Comparison of ENCODE assay signal across 20 cellular contexts in genomic region chr6:138415125-138415524, GRCh38. TPM values are rescaled to one million over a fixed set of nuclear protein-coding genes. Genes with fewer than 3 reads are reported as not detected.
DNase-seq lines count a peak whose midpoint lies in the region; ATAC-seq, FAIRE-seq and TF ChIP-seq lines count a peak whose summit lies in the region.
"Had no signal": no experiment of that assay in that cellular context is flagged by ENCODE, and none has a peak within 500 bp of the region (broad histone marks: within the 10 kb centered on the region; RNA-seq: fewer than 3 reads in every experiment).

No MANE protein-coding gene starts in this region.

- H4K20me1 ChIP-seq in HepG2 (ENCODE audit: insufficient read depth, low read length) (no peaks in the 10 kb centered on the region), astrocyte (ENCODE audit: insufficient read depth, low read length) (no peaks in the 10 kb centered on the region)

- no peaks in the 10 kb centered on the region for H3K27me3 Mint-ChIP-seq in astrocyte (ENCODE audit: low read depth, unreplicated experiment)
- H3K27me3 Mint-ChIP-seq: CD4-positive, alpha-beta T cell; IgD-negative memory B cell had no signal

- H3K4me3 ChIP-seq in HepG2 (replicated peaks in 1 of 3; ENCODE audit: insufficient read depth in 1 of 3, low read depth in 2 of 3, low read length in 3 of 3) (no peak overlapping the region), right lobe of liver (no peak overlapping the region), astrocyte (ENCODE audit: insufficient read depth, low read depth, low read length) (no peak overlapping the region)

- H3K9ac ChIP-seq in HepG2 (ENCODE audit: insufficient read depth, low read depth, low read length) (no peak overlapping the region), astrocyte (ENCODE audit: low read length) (no peak overlapping the region)

- no peaks in the 10 kb centered on the region for H3K9me3 Mint-ChIP-seq in astrocyte (ENCODE audit: unreplicated experiment)
- H3K9me3 Mint-ChIP-seq: CD4-positive, alpha-beta T cell; H9; IgD-negative memory B cell had no signal

- H3K4me2 ChIP-seq in HepG2 (ENCODE audit: low read depth, low read length) (no peak overlapping the region), astrocyte (ENCODE audit: low read length) (no peak overlapping the region)

- H3K9me3 ChIP-seq in HepG2 (ENCODE audit: low read length), result no peaks in the 10 kb centered on the region
- no peaks in the 10 kb centered on the region for H3K9me3 ChIP-seq in right lobe of liver
- no peaks in the 10 kb centered on the region for H3K9me3 ChIP-seq in astrocyte (ENCODE audit: insufficient read depth, low read depth, low read length)
- H3K9me3 ChIP-seq: Caco-2 had no signal

- peak overlapping the region; percentile 55 for H3K27ac Mint-ChIP-seq in astrocyte (ENCODE audit: unreplicated experiment)
- H3K27ac Mint-ChIP-seq: CD4-positive, alpha-beta T cell; H9; IgD-negative memory B cell had no signal

- POLR2A ChIA-PET in HepG2 (lab: Yijun Ruan, JAX), result interaction anchor here (1.0 kb wide), 1 partner anchor 358 kb away, joined by 3 read pairs; the partner anchor contains the start of gene CCDC28A

- H3K36me3 ChIP-seq in HepG2 (replicated peaks in 1 of 2; ENCODE audit: control insufficient read depth in 1 of 2, insufficient read depth in 2 of 2, low read length in 2 of 2), result peaks cover 5 to 39% of the 10 kb centered on the region in 2 experiments
- peaks cover 4 to 29% (median 15%) of the 10 kb centered on the region in 4 donors for H3K36me3 ChIP-seq in right lobe of liver
- H3K36me3 ChIP-seq in astrocyte (ENCODE audit: insufficient read depth, low read length), result peaks cover 15% of the 10 kb centered on the region

- no TSS peak for BruUV-seq in HepG2 (replicated peaks; lab: Mats Ljungman, UMichigan)

- TF ChIP-seq POLR2A in HepG2 (IDR thresholded peaks at IDR 0.05; ENCODE audit: insufficient read depth in 1 of 2, low read depth in 2 of 2, low read length in 2 of 2) (no peak), right lobe of liver (IDR thresholded peaks at IDR 0.05) (no peak), erythroblast (IDR thresholded peaks at IDR 0.05; ENCODE audit: low read length) (no peak), GM18505 (IDR thresholded peaks at IDR 0.05; ENCODE audit: borderline replicate concordance, extremely low read depth, insufficient read depth, insufficient read length) (no peak)

- H2AFZ ChIP-seq in HepG2 (ENCODE audit: low read length), result no peak overlapping the region
- no peak overlapping the region for H2AFZ ChIP-seq in astrocyte (ENCODE audit: low read depth, low read length)

- DNase-seq in HepG2 (ENCODE audit: low spot score) (no peak), right lobe of liver (no peak), astrocyte (ENCODE audit: low read depth) (no peak), occipital lobe (lab: John Stamatoyannopoulos, UW) (peak; percentile 50), NCI-H1694 (lab: John Stamatoyannopoulos, UW) (no peak), erythroblast (lab: John Stamatoyannopoulos, UW) (no peak)
- DNase-seq: ACHN; Caco-2; CD4-positive, alpha-beta T cell; GDM1; H9 had no signal

- TF ChIP-seq EP300 in HepG2 (IDR thresholded peaks at IDR 0.05; ENCODE audit: low read depth in 2 of 2, low read length in 2 of 2) (no peak), HepG2 (CRISPR knock-in tag; IDR thresholded peaks at IDR 0.05; ENCODE audit: borderline replicate concordance) (no peak)

- H3K27ac ChIP-seq in HepG2 (ENCODE audit: extremely low read length, insufficient read depth, low read length) (no peak overlapping the region), right lobe of liver (no peak overlapping the region), astrocyte (ENCODE audit: low read depth, low read length) (no peak overlapping the region)
- H3K27ac ChIP-seq: C4-2B had no signal

- intact Hi-C loops in HepG2 (cut with micrococcal nuclease; ENCODE audit: unreplicated experiment) (no loop called here), right lobe of liver (cut with DNase I) (loop anchor here in 1 of 2 donors (10.0 kb wide), 1 partner anchor 290 kb away; no protein-coding TSS in a partner anchor)

- peaks cover 10% of the 10 kb centered on the region for H3K4me1 ChIP-seq in HepG2 (ENCODE audit: insufficient read depth, low read length)
- H3K4me1 ChIP-seq in right lobe of liver, result peaks cover 0 to 16% (median 7%) of the 10 kb centered on the region in 4 donors
- peaks cover 14% of the 10 kb centered on the region for H3K4me1 ChIP-seq in astrocyte (ENCODE audit: insufficient read depth, low read length)
- H3K4me1 ChIP-seq: Caco-2 had no signal

- FAIRE-seq in HepG2 (lab: Jason Lieb, UNC), result no peak
- no peak for FAIRE-seq in astrocyte (lab: Jason Lieb, UNC)
- FAIRE-seq: A204.1, D721Med, GM12892, H1, HTR-8/SVneo had no signal

- H3K4me3 Mint-ChIP-seq in astrocyte (ENCODE audit: unreplicated experiment), result no peak overlapping the region
- H3K4me3 Mint-ChIP-seq: CD4-positive, alpha-beta T cell; H9; IgD-negative memory B cell had no signal

- no peak for TF ChIP-seq RAD21 in HepG2 (CRISPR knock-in tag; IDR thresholded peaks at IDR 0.05)

- TF ChIP-seq CTCF in HepG2 (CRISPR knock-in tag; IDR thresholded peaks at IDR 0.05) (no peak), right lobe of liver (IDR thresholded peaks at IDR 0.05) (no peak), astrocyte (IDR thresholded peaks at IDR 0.05; ENCODE audit: insufficient read depth, low read depth, low read length) (no peak)

- H3K79me2 ChIP-seq in HepG2 (ENCODE audit: insufficient read depth, low read length), result no peaks in the 10 kb centered on the region
- no peaks in the 10 kb centered on the region for H3K79me2 ChIP-seq in astrocyte (ENCODE audit: insufficient read depth, low read length)

- WGBS in HepG2 (ENCODE audit: low lambda C conversion rate), result 97% methylated on average over 5 of the region's 5 CpGs
- 93% methylated on average over 5 of the region's 5 CpGs for WGBS in right lobe of liver (ENCODE audit: insufficient coverage, low coverage, low lambda C conversion rate, missing lambda C conversion rate)

- in situ Hi-C loops in HepG2 (cut with HindIII; ENCODE audit: extremely low pct_ligation_motif_present, low pct_unique_long_range_greater_than_20kb), result no loop called here

- peaks cover 9% of the 10 kb centered on the region for H3K4me1 Mint-ChIP-seq in astrocyte (ENCODE audit: low read depth, unreplicated experiment)
- H3K4me1 Mint-ChIP-seq: H9 had no signal

- CTCF ChIA-PET in HepG2 (lab: Yijun Ruan, JAX; ENCODE audit: low intra/inter-chr PET ratio, low total read pairs), result no interaction called here

- ATAC-seq in HepG2, result no peak
- ATAC-seq in right lobe of liver, result no peak
- ATAC-seq in GM18505 (IDR thresholded peaks at IDR 0.05; ENCODE audit: unreplicated experiment), result no peak

- peaks cover 24% of the 10 kb centered on the region for H3K36me3 Mint-ChIP-seq in astrocyte (ENCODE audit: low read depth, unreplicated experiment)

- no peaks in the 10 kb centered on the region for H3K27me3 ChIP-seq in HepG2 (ENCODE audit: control insufficient read depth in 1 of 2, insufficient read depth in 2 of 2, low read length in 2 of 2)
- H3K27me3 ChIP-seq in right lobe of liver, result no peaks in the 10 kb centered on the region
- no peaks in the 10 kb centered on the region for H3K27me3 ChIP-seq in astrocyte (ENCODE audit: insufficient read depth, low read length)

RNA-seq across cellular contexts. Expression of gene HEBP2, which starts 11.1 kb away (rescaled TPM):
- total RNA-seq in HepG2 (2016; rRNA removed; fragmentation: Illumina TruSeq; extraction: Trizol), result 63.5 and 72.8 TPM in 2 replicates
- 166 and 170 TPM in 2 replicates for total RNA-seq in HepG2 (2016; cell fraction: cytosol; rRNA removed; fragmentation: Illumina TruSeq; extraction: Trizol; ENCODE audit: low read depth)
- total RNA-seq in HepG2 (2016; cell fraction: insoluble cytoplasmic fraction; rRNA removed; fragmentation: Illumina TruSeq; extraction: Trizol), result 59.3 and 73.4 TPM in 2 replicates
- total RNA-seq in HepG2 (2016; cell fraction: membrane; rRNA removed; fragmentation: Illumina TruSeq; extraction: Trizol), result 169 and 174 TPM in 2 replicates
- total RNA-seq in HepG2 (2016; cell fraction: nucleus; rRNA removed; fragmentation: Illumina TruSeq; extraction: Trizol), result 26.7 and 33.2 TPM in 2 replicates
- 13.5 and 16.0 TPM in 2 replicates for polyA plus RNA-seq in HepG2 (2011; rRNA removed)
- 10.7 and 20.4 TPM in 2 replicates for polyA plus RNA-seq in HepG2 (2011; cell fraction: cytosol; rRNA removed)
- 8.3 and 8.5 TPM in 2 replicates for polyA plus RNA-seq in HepG2 (2011; cell fraction: nucleus; rRNA removed)
- polyA plus RNA-seq in HepG2 (2012), result 22.1 and 42.4 TPM in 2 replicates
- polyA plus RNA-seq in HepG2 (2016; cell fraction: cytosol; fragmentation: Illumina TruSeq; extraction: Trizol; ENCODE audit: low read depth), result 232 and 243 TPM in 2 replicates
- 51.6 and 57.6 TPM in 2 replicates for polyA plus RNA-seq in HepG2 (2016; cell fraction: insoluble cytoplasmic fraction; fragmentation: Illumina TruSeq; extraction: Trizol; ENCODE audit: low read depth)
- 144 and 151 TPM in 2 replicates for polyA plus RNA-seq in HepG2 (2016; cell fraction: membrane; fragmentation: Illumina TruSeq; extraction: Trizol; ENCODE audit: low read depth)
- polyA plus RNA-seq in HepG2 (2016; cell fraction: nucleus; fragmentation: Illumina TruSeq; extraction: Trizol; ENCODE audit: insufficient read depth, low read depth), result 47.5 and 48.3 TPM in 2 replicates
- polyA minus RNA-seq in HepG2 (2011; rRNA and poly(A)+ RNA removed; ENCODE audit: low replicate concordance), result 0.23 and 2.4 TPM in 2 replicates
- 4.3 and 5.5 TPM in 2 replicates for polyA minus RNA-seq in HepG2 (2011; cell fraction: cytosol; rRNA and poly(A)+ RNA removed)
- 8.5 and 8.8 TPM in 2 replicates for polyA minus RNA-seq in HepG2 (2011; cell fraction: nucleus; rRNA and poly(A)+ RNA removed)
- 10 to 100 TPM; 37.3 to 69.2 (median 53.0) TPM for total RNA-seq in right lobe of liver
- 32.6 and 40.5 TPM in 2 replicates for total RNA-seq in astrocyte
- total RNA-seq in occipital lobe, result 6.6 TPM

RNA-seq across cellular contexts. Expression of gene SMIM28, which starts 37.4 kb away (rescaled TPM):
- not detected in 2 replicates for total RNA-seq in HepG2 (2016; rRNA removed; fragmentation: Illumina TruSeq; extraction: Trizol)
- not detected in 2 replicates for total RNA-seq in HepG2 (2016; cell fraction: cytosol; rRNA removed; fragmentation: Illumina TruSeq; extraction: Trizol; ENCODE audit: low read depth)
- total RNA-seq in HepG2 (2016; cell fraction: insoluble cytoplasmic fraction; rRNA removed; fragmentation: Illumina TruSeq; extraction: Trizol), result not detected in 2 replicates
- not detected in 2 replicates for total RNA-seq in HepG2 (2016; cell fraction: membrane; rRNA removed; fragmentation: Illumina TruSeq; extraction: Trizol)
- total RNA-seq in HepG2 (2016; cell fraction: nucleus; rRNA removed; fragmentation: Illumina TruSeq; extraction: Trizol), result not detected in 2 replicates
- polyA plus RNA-seq in HepG2 (2011; rRNA removed), result not detected in 2 replicates
- polyA plus RNA-seq in HepG2 (2011; cell fraction: cytosol; rRNA removed), result not detected in 2 replicates
- not detected in 2 replicates for polyA plus RNA-seq in HepG2 (2011; cell fraction: nucleus; rRNA removed)
- polyA plus RNA-seq in HepG2 (2012), result not detected in 2 replicates
- not detected in 2 replicates for polyA plus RNA-seq in HepG2 (2016; cell fraction: cytosol; fragmentation: Illumina TruSeq; extraction: Trizol; ENCODE audit: low read depth)
- not detected in 2 replicates for polyA plus RNA-seq in HepG2 (2016; cell fraction: insoluble cytoplasmic fraction; fragmentation: Illumina TruSeq; extraction: Trizol; ENCODE audit: low read depth)
- polyA plus RNA-seq in HepG2 (2016; cell fraction: membrane; fragmentation: Illumina TruSeq; extraction: Trizol; ENCODE audit: low read depth), result not detected in 2 replicates
- not detected in 2 replicates for polyA plus RNA-seq in HepG2 (2016; cell fraction: nucleus; fragmentation: Illumina TruSeq; extraction: Trizol; ENCODE audit: insufficient read depth, low read depth)
- not detected in 2 replicates for polyA minus RNA-seq in HepG2 (2011; rRNA and poly(A)+ RNA removed; ENCODE audit: low replicate concordance)
- not detected in 2 replicates for polyA minus RNA-seq in HepG2 (2011; cell fraction: cytosol; rRNA and poly(A)+ RNA removed)
- polyA minus RNA-seq in HepG2 (2011; cell fraction: nucleus; rRNA and poly(A)+ RNA removed), result not detected in 2 replicates
- not detected for total RNA-seq in right lobe of liver
- not detected in 2 replicates for total RNA-seq in astrocyte
- total RNA-seq in occipital lobe, result not detected
- total RNA-seq: Caco-2; CD4-positive, alpha-beta T cell; H1; H9 had no signal
- polyA plus RNA-seq: BJ, H1, IgD-negative memory B cell had no signal
